In the genomic region with DNA sequence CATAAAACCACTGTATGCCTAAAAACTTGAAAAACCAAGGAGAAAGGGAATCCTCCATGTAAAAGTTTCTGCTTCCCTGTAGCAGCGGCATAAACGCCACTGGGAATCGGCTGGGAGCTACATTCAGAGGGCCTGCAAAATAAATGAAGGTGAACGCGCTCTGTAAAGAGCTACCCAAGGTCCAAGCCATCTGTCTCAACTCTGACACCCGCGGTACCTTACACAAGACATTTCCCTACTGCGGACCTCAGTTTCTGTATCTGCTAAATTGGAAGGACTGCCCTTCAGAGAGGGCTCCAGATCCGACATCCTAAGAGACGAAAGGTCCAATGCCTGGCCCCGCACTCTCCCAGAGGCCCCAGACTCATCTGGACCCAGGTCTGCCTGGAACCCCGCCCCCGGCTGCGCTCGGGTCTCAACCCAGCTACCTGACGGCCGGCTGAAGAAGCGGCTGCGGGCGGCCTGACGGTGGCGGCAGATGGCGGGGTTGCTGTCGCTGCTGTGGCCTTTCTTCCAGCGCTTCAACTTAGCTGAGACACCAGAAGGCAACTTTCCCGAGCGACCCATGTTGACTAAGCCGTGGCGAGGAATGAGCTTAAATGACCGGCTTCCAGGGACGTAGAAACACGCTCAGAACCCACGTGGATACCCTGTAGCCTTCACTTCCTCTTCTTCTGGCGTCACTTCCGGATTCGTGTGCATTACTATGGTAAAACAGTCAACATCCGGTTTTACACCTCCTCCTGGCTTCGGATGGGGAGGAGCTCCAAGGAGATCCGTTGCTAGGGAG, we compare ENCODE assay signal across 8 cellular contexts.
DNase-seq lines count a peak whose midpoint lies in the region; ATAC-seq and TF ChIP-seq lines count a peak whose summit lies in the region.

A gene with protein sequence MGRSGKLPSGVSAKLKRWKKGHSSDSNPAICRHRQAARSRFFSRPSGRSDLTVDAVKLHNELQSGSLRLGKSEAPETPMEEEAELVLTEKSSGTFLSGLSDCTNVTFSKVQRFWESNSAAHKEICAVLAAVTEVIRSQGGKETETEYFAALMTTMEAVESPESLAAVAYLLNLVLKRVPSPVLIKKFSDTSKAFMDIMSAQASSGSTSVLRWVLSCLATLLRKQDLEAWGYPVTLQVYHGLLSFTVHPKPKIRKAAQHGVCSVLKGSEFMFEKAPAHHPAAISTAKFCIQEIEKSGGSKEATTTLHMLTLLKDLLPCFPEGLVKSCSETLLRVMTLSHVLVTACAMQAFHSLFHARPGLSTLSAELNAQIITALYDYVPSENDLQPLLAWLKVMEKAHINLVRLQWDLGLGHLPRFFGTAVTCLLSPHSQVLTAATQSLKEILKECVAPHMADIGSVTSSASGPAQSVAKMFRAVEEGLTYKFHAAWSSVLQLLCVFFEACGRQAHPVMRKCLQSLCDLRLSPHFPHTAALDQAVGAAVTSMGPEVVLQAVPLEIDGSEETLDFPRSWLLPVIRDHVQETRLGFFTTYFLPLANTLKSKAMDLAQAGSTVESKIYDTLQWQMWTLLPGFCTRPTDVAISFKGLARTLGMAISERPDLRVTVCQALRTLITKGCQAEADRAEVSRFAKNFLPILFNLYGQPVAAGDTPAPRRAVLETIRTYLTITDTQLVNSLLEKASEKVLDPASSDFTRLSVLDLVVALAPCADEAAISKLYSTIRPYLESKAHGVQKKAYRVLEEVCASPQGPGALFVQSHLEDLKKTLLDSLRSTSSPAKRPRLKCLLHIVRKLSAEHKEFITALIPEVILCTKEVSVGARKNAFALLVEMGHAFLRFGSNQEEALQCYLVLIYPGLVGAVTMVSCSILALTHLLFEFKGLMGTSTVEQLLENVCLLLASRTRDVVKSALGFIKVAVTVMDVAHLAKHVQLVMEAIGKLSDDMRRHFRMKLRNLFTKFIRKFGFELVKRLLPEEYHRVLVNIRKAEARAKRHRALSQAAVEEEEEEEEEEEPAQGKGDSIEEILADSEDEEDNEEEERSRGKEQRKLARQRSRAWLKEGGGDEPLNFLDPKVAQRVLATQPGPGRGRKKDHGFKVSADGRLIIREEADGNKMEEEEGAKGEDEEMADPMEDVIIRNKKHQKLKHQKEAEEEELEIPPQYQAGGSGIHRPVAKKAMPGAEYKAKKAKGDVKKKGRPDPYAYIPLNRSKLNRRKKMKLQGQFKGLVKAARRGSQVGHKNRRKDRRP (N-terminal part only) (minus strand): TSS at position 676 of the 790 bp plus-strand sequence. CDS start 109 bp downstream, at position 567.

- H3K36me3 ChIP-seq in OCI-LY1 (ENCODE audit: insufficient read depth, low read length), result peaks cover 6% of the 10 kb centered on the region; the same call in 1 of the 2 replicates

- H3K9me2 ChIP-seq in OCI-LY1 (ENCODE audit: low read depth, low read length), result no peaks in the 10 kb centered on the region

- H3K9ac ChIP-seq in OCI-LY1 (ENCODE audit: low read length), result peak within 1 kb of the TSS; percentile 69

- 0 out of 2 replicates have a peak within 1 kb of the TSS, but pooled peaks have one; percentile 74 for H2AFZ ChIP-seq in OCI-LY1 (ENCODE audit: low read length)

- H3K27me3 ChIP-seq in OCI-LY1 (ENCODE audit: insufficient read depth, low read length), result no peaks in the 10 kb centered on the region

- peak; percentile 86 for DNase-seq in DMS153 treated with DMSO at 0.1 percent for 48 hours (lab: John Stamatoyannopoulos, UW; ENCODE audit: unreplicated experiment)
- DNase-seq in HuH-7 (ENCODE audit: low spot score), result peak; percentile 97
- peak; percentile 76 for DNase-seq in activated CD8-positive, alpha-beta memory T cell treated with anti-CD3 and anti-CD28 coated beads, Interleukin-2, amount 50 U/mL, for 4 hours
- peak; percentile 99 for DNase-seq in epidermal melanocyte (ENCODE audit: insufficient read length, low spot score)
- DNase-seq in midbrain (lab: John Stamatoyannopoulos, UW), result peak; percentile 94
- DNase-seq in stimulated activated CD8-positive, alpha-beta memory T cell treated with anti-CD3 and anti-CD28 coated beads, Interleukin-4, amount 100 ng/mL, for 24 hours (ENCODE audit: low read depth), result peak; percentile 67

- peak; percentile 93 for ATAC-seq in GM21526 (IDR thresholded peaks at IDR 0.05; ENCODE audit: low FRiP score, unreplicated experiment)

- H4K20me1 ChIP-seq in OCI-LY1 (ENCODE audit: insufficient read depth, low read length), result no peaks in the 10 kb centered on the region

- peak within 1 kb of the TSS; percentile 80 for H3K4me3 ChIP-seq in OCI-LY1 (ENCODE audit: low read depth, low read length, poor library complexity, severe bottlenecking)

- no peaks in the 10 kb centered on the region for H3K79me2 ChIP-seq in OCI-LY1 (ENCODE audit: insufficient read depth, low read length)

- H3K27ac ChIP-seq in OCI-LY1 (ENCODE audit: low read depth, low read length, poor library complexity, severe bottlenecking), result peak within 1 kb of the TSS; percentile 18

- H3K4me2 ChIP-seq in OCI-LY1 (ENCODE audit: low read length), result peak within 1 kb of the TSS; percentile 94

- peak; percentile 14; the same call in 1 of the 2 replicates for TF ChIP-seq CTCF in OCI-LY1 (IDR thresholded peaks at IDR 0.05; ENCODE audit: low read length)

- peaks cover 15% of the 10 kb centered on the region for H3K4me1 ChIP-seq in OCI-LY1 (ENCODE audit: insufficient read depth, low read length, severe bottlenecking)

- H3F3A ChIP-seq in OCI-LY1 (ENCODE audit: insufficient read depth, low read length), result no peaks in the 10 kb centered on the region

- no peaks in the 10 kb centered on the region for H3K9me3 ChIP-seq in OCI-LY1 (ENCODE audit: low read length)

Comparison
In these comparisons a context has a peak if more than half of its experiments do, and no peak if none do; other contexts are left out.
1. Peak in every context shown above with its lines: DNase-seq, ATAC-seq, H3K4me3 ChIP-seq and H3K27ac ChIP-seq.